ENCODE assay signal across 23 cellular contexts in genomic region chrX:47230136-47230868, GRCh38. TPM values are rescaled to one million over a fixed set of nuclear protein-coding genes. Genes with fewer than 3 reads are reported as not detected.
DNase-seq lines count a peak whose midpoint lies in the region; ATAC-seq and TF ChIP-seq lines count a peak whose summit lies in the region.
"Had no signal": no experiment of that assay in that cellular context is flagged by ENCODE, and none has a peak within 500 bp of the region (broad histone marks: within the 10 kb centered on the region; RNA-seq: fewer than 3 reads in every experiment).

No MANE protein-coding gene starts in this region.

- no peaks in the 10 kb centered on the region for H3K27me3 ChIP-seq in left ventricle myocardium inferior (ENCODE audit: low read depth)
- H3K27me3 ChIP-seq: esophagus squamous epithelium, SJSA1, spleen had no signal

- H3K27ac Mint-ChIP-seq in endothelial cell (ENCODE audit: unreplicated experiment) (no peak overlapping the region), type B pancreatic cell (peak overlapping the region; percentile 100)

- intact Hi-C loops in cardiac septum (cut with DNase I) (no loop called here), left ventricle myocardium inferior (cut with micrococcal nuclease) (no loop called here)

- peaks cover 32% of the 10 kb centered on the region for H3K36me3 ChIP-seq in left ventricle myocardium inferior

- DNase-seq in cardiac septum (ENCODE audit: low spot score) (peak; percentile 27), left ventricle myocardium inferior (no peak), RWPE1 (ENCODE audit: low spot score) (no peak), endothelial cell (ENCODE audit: low spot score) (no peak), type B pancreatic cell (ENCODE audit: extremely low spot score, unreplicated experiment) (no peak)
- DNase-seq: activated naive CD4-positive, alpha-beta T cell; DMS79 treated with DMSO at 0.1 percent for 48 hours; effector memory CD4-positive, alpha-beta T cell; esophagus squamous epithelium; GM23248; lower lobe of right lung; NCI-H1105 treated with DMSO at 0.1 percent for 48 hours; NCI-H2081 treated with DMSO at 0.1 percent for 48 hours; stimulated activated CD4-positive, alpha-beta T cell treated with anti-CD3 and anti-CD28 coated beads, Interleukin-4, amount 100 ng/mL, for 24 hours; stimulated activated naive CD4-positive, alpha-beta T cell treated with Interleukin-2 at 50 U/mL for 16 hours; T-helper 2 cell had no signal

- H3K27me3 Mint-ChIP-seq in endothelial cell (ENCODE audit: unreplicated experiment) = peaks cover 4% of the 10 kb centered on the region
- H3K27me3 Mint-ChIP-seq in type B pancreatic cell = no peaks in the 10 kb centered on the region

- H3K27ac ChIP-seq in left ventricle myocardium inferior (replicated peaks) = no peak overlapping the region
- peak overlapping the region; percentile 45 for H3K27ac ChIP-seq in RWPE1
- H3K27ac ChIP-seq: GM23248, lower lobe of right lung, SJSA1, spleen, thoracic aorta had no signal

- H3K9me3 Mint-ChIP-seq in endothelial cell (ENCODE audit: unreplicated experiment) = no peaks in the 10 kb centered on the region
- H3K9me3 Mint-ChIP-seq in type B pancreatic cell = no peaks in the 10 kb centered on the region

- TF ChIP-seq CTCF in left ventricle myocardium inferior (IDR thresholded peaks at IDR 0.05; ENCODE audit: borderline replicate concordance) = no peak
- no peak for TF ChIP-seq CTCF in RWPE1 (conservative IDR thresholded peaks at IDR 0.05; ENCODE audit: low read depth)
- no peak for TF ChIP-seq CTCF in endothelial cell (IDR thresholded peaks at IDR 0.05; ENCODE audit: unreplicated experiment)
- TF ChIP-seq CTCF in type B pancreatic cell (conservative IDR thresholded peaks at IDR 0.05) = no peak

- CTCF ChIA-PET in RWPE1 (lab: Yijun Ruan, JAX) = interaction anchor here (1.0 kb wide), 1 partner anchor 293 kb away, joined by 3 read pairs; no protein-coding TSS in a partner anchor

- peaks cover 14% of the 10 kb centered on the region for H3K36me3 Mint-ChIP-seq in endothelial cell (ENCODE audit: low read depth, unreplicated experiment)
- H3K36me3 Mint-ChIP-seq in type B pancreatic cell = peaks cover 25% of the 10 kb centered on the region

- peaks cover 9% of the 10 kb centered on the region for H3K4me1 ChIP-seq in left ventricle myocardium inferior

- H3K4me1 Mint-ChIP-seq in endothelial cell (ENCODE audit: unreplicated experiment) = peaks cover 2% of the 10 kb centered on the region
- peaks cover 21% of the 10 kb centered on the region for H3K4me1 Mint-ChIP-seq in type B pancreatic cell (ENCODE audit: unreplicated experiment)

- POLR2A ChIA-PET in RWPE1 (lab: Yijun Ruan, JAX; ENCODE audit: low non-redundant PET) = no interaction called here

- no peak overlapping the region for H3K4me3 ChIP-seq in left ventricle myocardium inferior
- H3K4me3 ChIP-seq: esophagus squamous epithelium, GM23248, lower lobe of right lung, SJSA1, spleen, thoracic aorta had no signal

- no peak for ATAC-seq in HG02678 (IDR thresholded peaks at IDR 0.05; ENCODE audit: unreplicated experiment)
- no peak for ATAC-seq in HG02623 (IDR thresholded peaks at IDR 0.05; ENCODE audit: unreplicated experiment)
- no peak for ATAC-seq in HG02981 (IDR thresholded peaks at IDR 0.05; ENCODE audit: unreplicated experiment)
- ATAC-seq: lower lobe of right lung, Panc1 had no signal

- no peaks in the 10 kb centered on the region for H3K9me3 ChIP-seq in left ventricle myocardium inferior (replicated peaks)
- H3K9me3 ChIP-seq: esophagus squamous epithelium, lower lobe of right lung, SJSA1, spleen, thoracic aorta had no signal

- H3K4me3 Mint-ChIP-seq in endothelial cell (ENCODE audit: unreplicated experiment) = peak overlapping the region; percentile 63
- peak overlapping the region; percentile 15 for H3K4me3 Mint-ChIP-seq in type B pancreatic cell

RNA-seq across cellular contexts. Expression of gene USP11, which starts 2.5 kb away (rescaled TPM):
- total RNA-seq in cardiac septum = 64.9 TPM
- 42.2 TPM for total RNA-seq in left ventricle myocardium inferior
- 72.5 TPM for total RNA-seq in endothelial cell (ENCODE audit: unreplicated experiment)
- total RNA-seq in type B pancreatic cell (ENCODE audit: low replicate concordance) = 84.2 and 189 TPM in 2 replicates

RNA-seq across cellular contexts. Expression of gene CDK16, which starts 11.8 kb away (rescaled TPM):
- total RNA-seq in cardiac septum (177 TPM), left ventricle myocardium inferior (120 TPM), endothelial cell (ENCODE audit: unreplicated experiment) (103 TPM), type B pancreatic cell (ENCODE audit: low replicate concordance) (206 and 234 TPM in 2 replicates)

RNA-seq across cellular contexts. Expression of gene UBA1, which starts 36.7 kb away (rescaled TPM):
- 160 TPM for total RNA-seq in cardiac septum
- 99.8 TPM for total RNA-seq in left ventricle myocardium inferior
- total RNA-seq in endothelial cell (ENCODE audit: unreplicated experiment) = 246 TPM
- 314 and 384 TPM in 2 replicates for total RNA-seq in type B pancreatic cell (ENCODE audit: low replicate concordance)
